Comparison of ENCODE assay signal across 9 cellular contexts in genomic region chr1:213122514-213122929, GRCh38.
DNase-seq lines count a peak whose midpoint lies in the region; ATAC-seq and TF ChIP-seq lines count a peak whose summit lies in the region.
"Had no signal": no experiment of that assay in that cellular context is flagged by ENCODE, and none has a peak within 500 bp of the region (broad histone marks: within the 10 kb centered on the region; RNA-seq: fewer than 3 reads in every experiment).

No MANE protein-coding gene starts in this region.

- H3K9me2 ChIP-seq in Loucy (replicated peaks; ENCODE audit: low read depth, low read length) = no peaks in the 10 kb centered on the region

- H3K9me3 Mint-ChIP-seq in activated T-helper 2 cell treated with anti-CD3 and anti-CD28 coated beads, Interferon-gamma antibody, Interleukin-2, Interleukin-4, amounts not matched to agents 10 μg/mL and 5 μg/mL and 100 μg/mL, durations not matched to agents 14 hours and 24 hours and 36 hours = no peaks in the 10 kb centered on the region

- no peaks in the 10 kb centered on the region for H3K79me2 ChIP-seq in Loucy (ENCODE audit: insufficient read depth, low read length)

- TF ChIP-seq CTCF in Loucy (conservative IDR thresholded peaks at IDR 0.05; ENCODE audit: low read length) (peak; percentile 57), RWPE2 (IDR thresholded peaks at IDR 0.05; ENCODE audit: poor library complexity, severe bottlenecking) (peak; percentile 51), fibroblast of the aortic adventitia (IDR thresholded peaks at IDR 0.05; ENCODE audit: insufficient read depth, low read length) (peak; percentile 27)

- intact Hi-C loops in activated T-helper 2 cell treated with anti-CD3 and anti-CD28 coated beads, Interferon-gamma antibody, Interleukin-2, Interleukin-4, amounts not matched to agents 10 μg/mL and 5 μg/mL and 100 μg/mL, durations not matched to agents 14 hours and 24 hours and 36 hours (cut with micrococcal nuclease) = loop anchor here (10.0 kb wide), 1 partner anchor 122 kb away; no protein-coding TSS in a partner anchor

- H3K27ac Mint-ChIP-seq in activated T-helper 2 cell treated with anti-CD3 and anti-CD28 coated beads, Interferon-gamma antibody, Interleukin-2, Interleukin-4, amounts not matched to agents 10 μg/mL and 5 μg/mL and 100 μg/mL, durations not matched to agents 14 hours and 24 hours and 36 hours = no peak overlapping the region

- H3K9me3 ChIP-seq in Loucy (ENCODE audit: insufficient read depth, low read depth, low read length) = no peaks in the 10 kb centered on the region
- H3K9me3 ChIP-seq in RWPE2 (ENCODE audit: severe bottlenecking) = no peaks in the 10 kb centered on the region
- H3K9me3 ChIP-seq: mucosa of descending colon had no signal

- H3K4me2 ChIP-seq in Loucy (ENCODE audit: low read depth, low read length, poor library complexity, severe bottlenecking) = no peak overlapping the region

- peak; percentile 10 for DNase-seq in DMS 273 treated with DMSO at 0.1 percent for 48 hours (lab: John Stamatoyannopoulos, UW)
- no peak for DNase-seq in RWPE2 (ENCODE audit: low spot score)
- DNase-seq in fibroblast of the aortic adventitia (ENCODE audit: low read depth) = peak; percentile 82
- DNase-seq in smooth muscle cell of the brain vasculature (ENCODE audit: low read depth, low spot score) = peak; percentile 51
- no peak for DNase-seq in activated T-helper 2 cell treated with anti-CD3 and anti-CD28 coated beads, Interferon-gamma antibody, Interleukin-2, Interleukin-4, amounts not matched to agents 10 μg/mL and 5 μg/mL and 100 μg/mL, durations not matched to agents 14 hours and 24 hours and 36 hours (ENCODE audit: low spot score)

- no peaks in the 10 kb centered on the region for H3K4me1 ChIP-seq in Loucy (ENCODE audit: insufficient read depth, low read length, poor library complexity, severe bottlenecking)
- peaks cover 8% of the 10 kb centered on the region for H3K4me1 ChIP-seq in RWPE2 (ENCODE audit: insufficient read depth, poor library complexity, severe bottlenecking)

- no peak overlapping the region for H2AFZ ChIP-seq in Loucy (ENCODE audit: low read length)

- ATAC-seq in RWPE2 (ENCODE audit: low read depth) (no peak), HG03095 (IDR thresholded peaks at IDR 0.05; ENCODE audit: unreplicated experiment) (no peak), GM19023 (IDR thresholded peaks at IDR 0.05; ENCODE audit: unreplicated experiment) (no peak)
- ATAC-seq: mucosa of descending colon had no signal

- no peaks in the 10 kb centered on the region for H3F3A ChIP-seq in Loucy (ENCODE audit: low read depth)

- no peaks in the 10 kb centered on the region for H3K36me3 Mint-ChIP-seq in activated T-helper 2 cell treated with anti-CD3 and anti-CD28 coated beads, Interferon-gamma antibody, Interleukin-2, Interleukin-4, amounts not matched to agents 10 μg/mL and 5 μg/mL and 100 μg/mL, durations not matched to agents 14 hours and 24 hours and 36 hours (ENCODE audit: low read depth)

- H3K4me3 ChIP-seq in Loucy (ENCODE audit: low read length, poor library complexity, severe bottlenecking) (no peak overlapping the region), RWPE2 (ENCODE audit: severe bottlenecking) (no peak overlapping the region), fibroblast of the aortic adventitia (ENCODE audit: low read depth, low read length) (no peak overlapping the region)
- H3K4me3 ChIP-seq: mucosa of descending colon had no signal

- H3K36me3 ChIP-seq in Loucy (ENCODE audit: insufficient read depth, low read length) (no peaks in the 10 kb centered on the region), RWPE2 (ENCODE audit: low read depth) (no peaks in the 10 kb centered on the region)

- H3K4me3 Mint-ChIP-seq in activated T-helper 2 cell treated with anti-CD3 and anti-CD28 coated beads, Interferon-gamma antibody, Interleukin-2, Interleukin-4, amounts not matched to agents 10 μg/mL and 5 μg/mL and 100 μg/mL, durations not matched to agents 14 hours and 24 hours and 36 hours (ENCODE audit: low read depth) = no peak overlapping the region

- H4K20me1 ChIP-seq in Loucy (ENCODE audit: insufficient read depth, low read length, poor library complexity, severe bottlenecking) = no peaks in the 10 kb centered on the region

- peaks cover 7% of the 10 kb centered on the region for H3K4me1 Mint-ChIP-seq in activated T-helper 2 cell treated with anti-CD3 and anti-CD28 coated beads, Interferon-gamma antibody, Interleukin-2, Interleukin-4, amounts not matched to agents 10 μg/mL and 5 μg/mL and 100 μg/mL, durations not matched to agents 14 hours and 24 hours and 36 hours (ENCODE audit: low read depth)

- H3K27ac ChIP-seq in RWPE2 (ENCODE audit: poor library complexity, severe bottlenecking) = no peak overlapping the region

- H3K27me3 Mint-ChIP-seq in activated T-helper 2 cell treated with anti-CD3 and anti-CD28 coated beads, Interferon-gamma antibody, Interleukin-2, Interleukin-4, amounts not matched to agents 10 μg/mL and 5 μg/mL and 100 μg/mL, durations not matched to agents 14 hours and 24 hours and 36 hours (ENCODE audit: low read depth) = no peaks in the 10 kb centered on the region

- H3K27me3 ChIP-seq in Loucy (ENCODE audit: insufficient read depth, low read length, poor library complexity, severe bottlenecking) (no peaks in the 10 kb centered on the region), RWPE2 (ENCODE audit: insufficient read depth, poor library complexity, severe bottlenecking) (no peaks in the 10 kb centered on the region)

- H3K9ac ChIP-seq in Loucy (ENCODE audit: low read depth, low read length, poor library complexity, severe bottlenecking) = no peak overlapping the region

Comparison
In these comparisons a context has a peak if more than half of its experiments do, and no peak if none do; other contexts are left out.
1. DNase-seq: peak in DMS 273 treated with DMSO at 0.1 percent for 48 hours (single experiment), fibroblast of the aortic adventitia (single experiment) and smooth muscle cell of the brain vasculature (single experiment); none in RWPE2 (single experiment) and activated T-helper 2 cell treated with anti-CD3 and anti-CD28 coated beads, Interferon-gamma antibody, Interleukin-2, Interleukin-4, amounts not matched to agents 10 μg/mL and 5 μg/mL and 100 μg/mL, durations not matched to agents 14 hours and 24 hours and 36 hours (single experiment).
2. Peak in every context shown above with its lines, with median percentiles within 50 percentile points of each other: CTCF ChIP-seq.